In the genomic region with DNA sequence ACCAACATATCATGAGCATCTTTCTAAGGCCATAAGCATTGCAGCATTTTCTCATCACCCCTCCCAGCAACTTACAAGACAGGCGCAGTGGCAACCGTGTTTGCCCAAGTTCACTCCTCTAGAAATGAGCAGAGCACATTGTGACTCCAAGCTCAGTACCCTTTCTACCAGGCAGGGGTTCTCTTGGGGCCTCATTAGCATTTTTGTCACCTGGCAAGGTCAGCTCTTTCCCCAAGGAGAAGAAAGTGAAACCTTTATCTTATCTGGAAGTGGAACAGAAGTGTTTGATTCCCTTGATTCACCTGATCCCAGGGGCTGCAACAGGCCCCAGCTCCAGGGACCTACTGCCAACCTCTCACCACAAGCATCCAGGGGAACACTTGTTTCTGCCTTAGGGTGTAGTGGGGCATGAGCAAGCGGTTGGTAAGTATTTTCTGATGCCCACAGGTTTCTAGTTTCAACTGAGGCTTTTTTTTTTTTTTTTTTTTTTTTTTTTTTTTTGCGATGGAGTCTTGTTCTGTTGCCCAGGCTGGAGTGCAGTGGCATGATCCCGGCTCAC, we compare ENCODE assay signal across 22 cellular contexts.
"Had no signal": no experiment of that assay in that cellular context is flagged by ENCODE, and none has a peak within 500 bp of the region (broad histone marks: within the 10 kb centered on the region; RNA-seq: fewer than 3 reads in every experiment).

No MANE protein-coding gene starts in this region.

- H3K4me3 Mint-ChIP-seq: activated naive CD4-positive, alpha-beta T cell treated with anti-CD3 and anti-CD28 coated beads, Interleukin-2, amount 50 U/mL, for 24 hours; activated T-cell treated with anti-CD3 and anti-CD28 coated beads, Interleukin-2, amount 50 U/mL, for 72 hours; central memory CD8-positive, alpha-beta T cell; memory B cell; naive thymus-derived CD4-positive, alpha-beta T cell; T-helper 1 cell treated with Interleukin-12 subunit alpha and Interleukin-12 subunit beta and Interleukin-4 antibody, amounts not matched to agents 30 μg/mL and 1 μg/mL, for 36 hours; type B pancreatic cell had no signal

- H3K4me1 Mint-ChIP-seq: activated naive CD4-positive, alpha-beta T cell treated with anti-CD3 and anti-CD28 coated beads, Interleukin-2, amount 50 U/mL, for 24 hours; central memory CD8-positive, alpha-beta T cell had no signal

- H3K9me3 Mint-ChIP-seq: activated naive CD4-positive, alpha-beta T cell treated with anti-CD3 and anti-CD28 coated beads, Interleukin-2, amount 50 U/mL, for 24 hours; activated T-cell treated with anti-CD3 and anti-CD28 coated beads, Interleukin-2, amount 50 U/mL, for 72 hours; central memory CD8-positive, alpha-beta T cell had no signal

- DNase-seq: activated CD4-positive, alpha-beta T cell treated with anti-CD3 and anti-CD28 coated beads, Interleukin-2, amount 50 U/mL, for 1 hour; activated CD4-positive, CD25-positive, alpha-beta regulatory T cell treated with anti-CD3 and anti-CD28 coated beads, Interleukin-2, amount 50 U/mL, for 72 hours; activated CD8-positive, alpha-beta memory T cell treated with anti-CD3 and anti-CD28 coated beads for 24 hours; activated gamma-delta T cell; activated T-cell treated with anti-CD3 and anti-CD28 coated beads, Interleukin-2, amount 50 U/mL, for 72 hours; colonic mucosa; hypothalamus; islet precursor cell; mucosa of descending colon; naive thymus-derived CD4-positive, alpha-beta T cell; pancreas; right lobe of liver; small intestine; stimulated activated CD4-positive, alpha-beta T cell treated with anti-CD3 and anti-CD28 coated beads, Interleukin-15, amount 100 ng/mL, for 24 hours; stimulated activated CD4-positive, alpha-beta T cell treated with anti-CD3 and anti-CD28 coated beads, Interleukin-2, amount 100 ng/mL, for 48 hours; stomach had no signal

- H3K27me3 Mint-ChIP-seq: activated naive CD4-positive, alpha-beta T cell treated with anti-CD3 and anti-CD28 coated beads, Interleukin-2, amount 50 U/mL, for 24 hours; central memory CD8-positive, alpha-beta T cell; memory B cell; naive thymus-derived CD4-positive, alpha-beta T cell; type B pancreatic cell had no signal

- H3K4me3 ChIP-seq: ascending aorta, colonic mucosa, mucosa of descending colon, pancreas, right lobe of liver, stomach had no signal

- H3K36me3 ChIP-seq: ascending aorta, colonic mucosa, pancreas, right lobe of liver, stomach had no signal

- H3K36me3 Mint-ChIP-seq: type B pancreatic cell had no signal

- H3K27me3 ChIP-seq: ascending aorta, colonic mucosa, pancreas, right lobe of liver, stomach had no signal

- H3K4me1 ChIP-seq: ascending aorta, colonic mucosa had no signal

- H3K27ac ChIP-seq: ascending aorta, colonic mucosa, pancreas, right lobe of liver, stomach had no signal

- H3K27ac Mint-ChIP-seq: activated naive CD4-positive, alpha-beta T cell treated with anti-CD3 and anti-CD28 coated beads, Interleukin-2, amount 50 U/mL, for 24 hours; activated T-cell treated with anti-CD3 and anti-CD28 coated beads, Interleukin-2, amount 50 U/mL, for 72 hours; T-helper 1 cell treated with Interleukin-12 subunit alpha and Interleukin-12 subunit beta and Interleukin-4 antibody, amounts not matched to agents 30 μg/mL and 1 μg/mL, for 36 hours; type B pancreatic cell had no signal
